In the genomic region with DNA sequence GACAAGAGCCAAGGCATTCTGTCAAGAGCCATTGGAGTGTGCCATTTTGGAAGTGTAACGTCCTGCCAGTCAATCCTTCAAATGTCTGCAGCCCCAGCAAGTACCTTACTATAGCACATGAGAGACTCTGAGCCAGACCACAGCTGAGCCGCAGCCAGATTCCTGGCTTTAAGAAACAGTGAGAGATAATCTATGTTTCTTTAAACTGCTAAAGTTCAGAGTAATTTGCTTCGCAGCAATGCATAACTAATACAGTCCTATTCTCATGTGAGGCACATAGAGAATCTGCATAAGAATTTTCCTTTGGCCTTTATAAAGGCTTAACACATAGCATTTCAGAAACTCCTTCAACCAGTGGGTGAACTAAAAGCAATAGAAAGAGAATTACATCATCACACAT, we compare ENCODE assay signal across 22 cellular contexts.
"Had no signal": no experiment of that assay in that cellular context is flagged by ENCODE, and none has a peak within 500 bp of the region (broad histone marks: within the 10 kb centered on the region; RNA-seq: fewer than 3 reads in every experiment).

No MANE protein-coding gene starts in this region.

- FAIRE-seq: bronchial epithelial cell had no signal

- H3K27ac Mint-ChIP-seq: activated B cell treated with CpG ODN at 0.5 μM for 24 hours; activated CD4-positive, alpha-beta memory T cell treated with anti-CD3 and anti-CD28 coated beads for 36 hours; activated naive CD4-positive, alpha-beta T cell treated with anti-CD3 and anti-CD28 coated beads, Interleukin-2, amount 50 U/mL, for 24 hours; immature natural killer cell; mesothelial cell of epicardium; progenitor cell of endocrine pancreas had no signal

- H3K36me3 Mint-ChIP-seq: activated CD4-positive, alpha-beta memory T cell treated with anti-CD3 and anti-CD28 coated beads for 36 hours; activated naive CD4-positive, alpha-beta T cell treated with anti-CD3 and anti-CD28 coated beads, Interleukin-2, amount 50 U/mL, for 24 hours; immature natural killer cell; mesothelial cell of epicardium; naive thymus-derived CD8-positive, alpha-beta T cell had no signal

- H3K27me3 ChIP-seq: gastroesophageal sphincter, left lung, spleen, upper lobe of left lung had no signal

- H3K9me3 Mint-ChIP-seq: activated B cell treated with CpG ODN at 0.5 μM for 24 hours; activated naive CD4-positive, alpha-beta T cell treated with anti-CD3 and anti-CD28 coated beads, Interleukin-2, amount 50 U/mL, for 24 hours; naive thymus-derived CD8-positive, alpha-beta T cell had no signal

- H3K27ac ChIP-seq: coronary artery, gastroesophageal sphincter, left lung, spleen, thoracic aorta, upper lobe of left lung had no signal

- DNase-seq: activated B cell treated with CpG ODN at 0.5 μM for 24 hours; activated CD4-positive, alpha-beta memory T cell treated with anti-CD3 and anti-CD28 coated beads for 36 hours; activated CD4-positive, alpha-beta T cell treated with anti-CD3 and anti-CD28 coated beads for 4 hours; activated gamma-delta T cell treated with Interleukin-2 at 50 U/mL for 16 hours; aorta; head of caudate nucleus; immature natural killer cell; naive thymus-derived CD8-positive, alpha-beta T cell; retina; spleen; stimulated activated CD4-positive, alpha-beta T cell treated with anti-CD3 and anti-CD28 coated beads, Interleukin-4, amount 100 ng/mL, for 24 hours; stimulated activated naive CD4-positive, alpha-beta T cell treated with Interleukin-2 at 50 U/mL for 16 hours; T-helper 1 cell; upper lobe of left lung had no signal

- H3K4me3 ChIP-seq: coronary artery, gastroesophageal sphincter, left lung, spleen, thoracic aorta, upper lobe of left lung had no signal

- H3K4me1 ChIP-seq: gastroesophageal sphincter, left lung, spleen, upper lobe of left lung had no signal

- H3K27me3 Mint-ChIP-seq: activated B cell treated with CpG ODN at 0.5 μM for 24 hours; activated CD4-positive, alpha-beta memory T cell treated with anti-CD3 and anti-CD28 coated beads for 36 hours; activated naive CD4-positive, alpha-beta T cell treated with anti-CD3 and anti-CD28 coated beads, Interleukin-2, amount 50 U/mL, for 24 hours; naive thymus-derived CD8-positive, alpha-beta T cell; progenitor cell of endocrine pancreas had no signal

- H3K4me3 Mint-ChIP-seq: activated B cell treated with CpG ODN at 0.5 μM for 24 hours; activated CD4-positive, alpha-beta memory T cell treated with anti-CD3 and anti-CD28 coated beads for 36 hours; activated naive CD4-positive, alpha-beta T cell treated with anti-CD3 and anti-CD28 coated beads, Interleukin-2, amount 50 U/mL, for 24 hours; immature natural killer cell; mesothelial cell of epicardium; naive thymus-derived CD8-positive, alpha-beta T cell had no signal

- H3K36me3 ChIP-seq: gastroesophageal sphincter, left lung, spleen, thoracic aorta, upper lobe of left lung had no signal

- H3K4me1 Mint-ChIP-seq: activated B cell treated with CpG ODN at 0.5 μM for 24 hours; activated naive CD4-positive, alpha-beta T cell treated with anti-CD3 and anti-CD28 coated beads, Interleukin-2, amount 50 U/mL, for 24 hours; immature natural killer cell; mesothelial cell of epicardium had no signal

- H3K9me3 ChIP-seq: gastroesophageal sphincter, left lung, spleen, thoracic aorta, upper lobe of left lung had no signal

- ATAC-seq: gastroesophageal sphincter; left lung; naive thymus-derived CD8-positive, alpha-beta T cell had no signal
